Comparison of ENCODE assay signal across 24 cellular contexts in genomic region chr17:58371300-58371950, GRCh38. TPM values are rescaled to one million over a fixed set of nuclear protein-coding genes. Genes with fewer than 3 reads are reported as not detected.
"Had no signal": no experiment of that assay in that cellular context is flagged by ENCODE, and none has a peak within 500 bp of the region (broad histone marks: within the 10 kb centered on the region; RNA-seq: fewer than 3 reads in every experiment).

No MANE protein-coding gene starts in this region.

- H3K27me3 ChIP-seq: adrenal gland, breast epithelium, esophagus muscularis mucosa, gastroesophageal sphincter, heart right ventricle, sigmoid colon, tibial artery, uterus had no signal

- H3K27me3 Mint-ChIP-seq: activated B cell treated with CpG ODN at 0.5 μM for 24 hours; activated CD4-positive, alpha-beta memory T cell treated with anti-CD3 and anti-CD28 coated beads for 36 hours; activated T-cell treated with anti-CD3 and anti-CD28 coated beads, Interleukin-2, amount 50 U/mL, for 24 hours had no signal

- H3K36me3 Mint-ChIP-seq: activated CD4-positive, alpha-beta memory T cell treated with anti-CD3 and anti-CD28 coated beads for 36 hours had no signal

- H3K27ac ChIP-seq: adrenal gland, breast epithelium, esophagus muscularis mucosa, gastroesophageal sphincter, heart right ventricle, sigmoid colon, tibial artery, uterus had no signal

- H3K9me3 ChIP-seq: adrenal gland, breast epithelium, esophagus muscularis mucosa, gastroesophageal sphincter, heart right ventricle, sigmoid colon, tibial artery, uterus had no signal

- H3K4me1 ChIP-seq: breast epithelium, esophagus muscularis mucosa, gastroesophageal sphincter, sigmoid colon, tibial artery, uterus had no signal

- H3K4me3 Mint-ChIP-seq: activated CD4-positive, alpha-beta memory T cell treated with anti-CD3 and anti-CD28 coated beads for 36 hours; activated T-cell treated with anti-CD3 and anti-CD28 coated beads, Interleukin-2, amount 50 U/mL, for 24 hours; dendritic cell treated with granulocyte-macrophage colony-stimulating factor and Interleukin-4, amounts not matched to agents 40 ng/mL and 50 ng/mL, for 4 days had no signal

- H3K9me3 Mint-ChIP-seq: activated B cell treated with CpG ODN at 0.5 μM for 24 hours; activated CD4-positive, alpha-beta memory T cell treated with anti-CD3 and anti-CD28 coated beads for 36 hours; activated T-cell treated with anti-CD3 and anti-CD28 coated beads, Interleukin-2, amount 50 U/mL, for 24 hours; dendritic cell treated with granulocyte-macrophage colony-stimulating factor and Interleukin-4, amounts not matched to agents 40 ng/mL and 50 ng/mL, for 4 days had no signal

- FAIRE-seq: astrocyte, endothelial cell of umbilical vein had no signal

- ATAC-seq: gastroesophageal sphincter, heart right ventricle, left ventricle myocardium superior had no signal

- H3K4me3 ChIP-seq: adrenal gland, breast epithelium, esophagus muscularis mucosa, gastroesophageal sphincter, heart right ventricle, sigmoid colon, tibial artery, uterus had no signal

- H3K36me3 ChIP-seq: adrenal gland, breast epithelium, esophagus muscularis mucosa, gastroesophageal sphincter, heart right ventricle, sigmoid colon, tibial artery, uterus had no signal

- H3K27ac Mint-ChIP-seq: activated CD4-positive, alpha-beta memory T cell treated with anti-CD3 and anti-CD28 coated beads for 36 hours; activated T-cell treated with anti-CD3 and anti-CD28 coated beads, Interleukin-2, amount 50 U/mL, for 24 hours; dendritic cell treated with granulocyte-macrophage colony-stimulating factor and Interleukin-4, amounts not matched to agents 40 ng/mL and 50 ng/mL, for 4 days had no signal

- DNase-seq: activated B cell treated with CpG ODN at 0.5 μM for 24 hours; activated CD4-positive, alpha-beta memory T cell treated with anti-CD3 and anti-CD28 coated beads for 36 hours; activated CD4-positive, alpha-beta T cell treated with anti-CD3 and anti-CD28 coated beads for 4 hours; activated effector memory CD4-positive, alpha-beta T cell treated with Interleukin-2 at 50 U/mL for 16 hours; activated naive CD4-positive, alpha-beta T cell treated with anti-CD3 and anti-CD28 coated beads, Interleukin-2, amount 50 U/mL, for 16 hours; activated T-cell treated with anti-CD3 and anti-CD28 coated beads, Interleukin-2, amount 50 U/mL, for 24 hours; adrenal gland; effector CD8-positive, alpha-beta T cell; heart right ventricle; left ventricle myocardium superior; sigmoid colon; stimulated activated CD4-positive, alpha-beta T cell treated with anti-CD3 and anti-CD28 coated beads, Interleukin-4, amount 100 ng/mL, for 4 hours; stimulated activated naive CD4-positive, alpha-beta T cell treated with Interleukin-2 at 50 U/mL for 16 hours; tibial artery; uterus had no signal

RNA-seq across cellular contexts. Expression of gene TSPOAP1, which starts 42.8 kb away (rescaled TPM):
- total RNA-seq: endothelial cell of umbilical vein, pulmonary artery endothelial cell had no signal
- polyA plus RNA-seq: endothelial cell of umbilical vein had no signal

RNA-seq across cellular contexts. Expression of gene RNF43, which starts 45.9 kb away (rescaled TPM):
- total RNA-seq: endothelial cell of umbilical vein, myocyte, osteocyte had no signal
- polyA plus RNA-seq: endothelial cell of umbilical vein had no signal
